ENCODE assay signal across 8 cellular contexts in genomic region chr9:136849960-136850865, GRCh38. TPM values are rescaled to one million over a fixed set of nuclear protein-coding genes. Genes with fewer than 3 reads are reported as not detected.
DNase-seq lines count a peak whose midpoint lies in the region; ATAC-seq and TF ChIP-seq lines count a peak whose summit lies in the region.

No MANE protein-coding gene starts in this region.

- 0 to 69% methylated on average over 2 to 7 of the region's 43 CpGs for WGBS in esophagus squamous epithelium, 2 donors

- peaks cover 65% of the 10 kb centered on the region for H3K36me3 Mint-ChIP-seq in Calu3 (ENCODE audit: insufficient read depth, unreplicated experiment)

- peak overlapping the region; percentile 98 for H3K4me2 ChIP-seq in parathyroid adenoma (ENCODE audit: low read length)

- no peak for TF ChIP-seq CTCF in Calu3 (IDR thresholded peaks at IDR 0.05; ENCODE audit: unreplicated experiment)
- TF ChIP-seq CTCF in esophagus squamous epithelium (IDR thresholded peaks at IDR 0.05): no peak
- TF ChIP-seq CTCF in parathyroid adenoma (IDR thresholded peaks at IDR 0.05): no peak

- H3K9me3 Mint-ChIP-seq in Calu3 (ENCODE audit: low read depth, unreplicated experiment): no peaks in the 10 kb centered on the region

- no peaks in the 10 kb centered on the region for H3K27me3 Mint-ChIP-seq in Calu3 (ENCODE audit: unreplicated experiment)

- H3K36me3 ChIP-seq in SJCRH30 (no peaks in the 10 kb centered on the region), esophagus squamous epithelium (peaks cover 0 to 18% (median 5%) of the 10 kb centered on the region in 3 donors), parathyroid adenoma (ENCODE audit: control insufficient read depth, insufficient read depth, low read length) (no peaks in the 10 kb centered on the region)

- H3K79me2 ChIP-seq in parathyroid adenoma: no peaks in the 10 kb centered on the region

- H3K27me3 ChIP-seq in SJCRH30: no peaks in the 10 kb centered on the region
- peaks cover 7 to 30% (median 10%) of the 10 kb centered on the region in 4 donors for H3K27me3 ChIP-seq in esophagus squamous epithelium
- H3K27me3 ChIP-seq in parathyroid adenoma (ENCODE audit: control insufficient read depth, insufficient read depth, low read length): no peaks in the 10 kb centered on the region

- no peaks in the 10 kb centered on the region for H3K9me3 ChIP-seq in SJCRH30 (replicated peaks)
- no peaks in the 10 kb centered on the region for H3K9me3 ChIP-seq in esophagus squamous epithelium
- no peaks in the 10 kb centered on the region for H3K9me3 ChIP-seq in parathyroid adenoma (ENCODE audit: control insufficient read depth, low read length)

- H3K4me1 ChIP-seq in SJCRH30 (no peaks in the 10 kb centered on the region; the same call in 1 of the 2 replicates), esophagus squamous epithelium (peaks cover 22 to 65% (median 42%) of the 10 kb centered on the region in 3 donors), parathyroid adenoma (peaks cover 5% of the 10 kb centered on the region)

- H3K4me3 Mint-ChIP-seq in Calu3 (ENCODE audit: low read depth, unreplicated experiment): peak overlapping the region; percentile 96

- peak overlapping the region; percentile 28 for H2AFZ ChIP-seq in parathyroid adenoma

- intact Hi-C loops in Calu3 (cut with micrococcal nuclease; ENCODE audit: unreplicated experiment): no loop called here
- intact Hi-C loops in esophagus squamous epithelium (cut with DNase I): loop anchor here (10.0 kb wide), 1 partner anchor 95 kb away; the partner anchor contains the start of genes C8G and FBXW5

- DNase-seq in Calu3: no peak
- no peak for DNase-seq in SJCRH30
- no peak for DNase-seq in esophagus squamous epithelium (lab: John Stamatoyannopoulos, UW)
- no peak for DNase-seq in NCI-H69 (lab: John Stamatoyannopoulos, UW)
- no peak for DNase-seq in NCI-H2196 (lab: John Stamatoyannopoulos, UW; ENCODE audit: unreplicated experiment)
- DNase-seq in NCI-H187 treated with DMSO at 0.1 percent for 48 hours (lab: John Stamatoyannopoulos, UW): no peak

- CTCF ChIA-PET in Calu3 (lab: Charles Lee): no interaction called here

- TF ChIP-seq POLR2A in esophagus squamous epithelium (IDR thresholded peaks at IDR 0.05): no peak

- H3K27ac ChIP-seq in SJCRH30 (no peak overlapping the region), esophagus squamous epithelium (peak overlapping the region; percentile 86 to 94 (median 92)), parathyroid adenoma (peak overlapping the region; percentile 36)

- no peak for ATAC-seq in HG02852 (IDR thresholded peaks at IDR 0.05; ENCODE audit: unreplicated experiment)

- peak overlapping the region; percentile 69 for H3K4me3 ChIP-seq in SJCRH30
- H3K4me3 ChIP-seq in esophagus squamous epithelium: peak overlapping the region; percentile 54 to 96 (median 70)
- peak overlapping the region; percentile 63 for H3K4me3 ChIP-seq in parathyroid adenoma (ENCODE audit: low read depth, low read length)

- BruUV-seq in Calu3 (replicated peaks; lab: Mats Ljungman, UMichigan): TSS peak; percentile 83

- no peak overlapping the region for H3K9ac ChIP-seq in parathyroid adenoma

- peak overlapping the region; percentile 98 for H3K27ac Mint-ChIP-seq in Calu3 (ENCODE audit: unreplicated experiment)

- H3K4me1 Mint-ChIP-seq in Calu3 (ENCODE audit: low read depth, unreplicated experiment): peaks cover 5% of the 10 kb centered on the region

RNA-seq across cellular contexts. Expression of gene PHPT1, which starts 1.0 kb away (rescaled TPM):
- total RNA-seq in Calu3 (2022) (44.1 and 48.7 TPM in 2 replicates), esophagus squamous epithelium (10 to 100 TPM; 21.9 to 53.2 (median 42.2) TPM)
- 79.9 and 109 TPM in 2 replicates for total RNA-seq in SJCRH30 (2014; rRNA removed; shearing (Covaris generic))

RNA-seq across cellular contexts. Expression of gene MAMDC4, which starts 1.9 kb away (rescaled TPM):
- total RNA-seq in Calu3 (2022) (3.1 and 3.6 TPM in 2 replicates), esophagus squamous epithelium (1 to 10 TPM; 1.8 to 2.9 (median 2.7) TPM)
- 1.9 and 4.4 TPM in 2 replicates for total RNA-seq in SJCRH30 (2014; rRNA removed; shearing (Covaris generic))

RNA-seq across cellular contexts. Expression of gene AJM1, which starts 7.9 kb away (rescaled TPM):
- total RNA-seq in Calu3 (2022) (2.9 and 3.2 TPM in 2 replicates), esophagus squamous epithelium (1 to 10 TPM in 2 of 4 donors, under 1 TPM in 2; 0.32 to 2.3 (median 1.0) TPM)
- 0.35 and 0.77 TPM in 2 replicates for total RNA-seq in SJCRH30 (2014; rRNA removed; shearing (Covaris generic))

RNA-seq across cellular contexts. Expression of gene EDF1, which starts 15.9 kb away (rescaled TPM):
- total RNA-seq in Calu3 (2022) (233 and 238 TPM in 2 replicates), esophagus squamous epithelium (100 to 1,000 TPM; 326 to 456 (median 356) TPM)
- 410 and 447 TPM in 2 replicates for total RNA-seq in SJCRH30 (2014; rRNA removed; shearing (Covaris generic))

RNA-seq across cellular contexts. Expression of gene TRAF2, which starts 36.1 kb away (rescaled TPM):
- total RNA-seq in Calu3 (2022) (47.8 and 50.5 TPM in 2 replicates), esophagus squamous epithelium (10 to 100 TPM in 3 of 4 donors, 1 to 10 TPM in 1; 8.0 to 20.9 (median 13.2) TPM)
- total RNA-seq in SJCRH30 (2014; rRNA removed; shearing (Covaris generic)): 19.5 and 23.6 TPM in 2 replicates
